Comparison of ENCODE assay signal across 15 cellular contexts in the genomic region with DNA sequence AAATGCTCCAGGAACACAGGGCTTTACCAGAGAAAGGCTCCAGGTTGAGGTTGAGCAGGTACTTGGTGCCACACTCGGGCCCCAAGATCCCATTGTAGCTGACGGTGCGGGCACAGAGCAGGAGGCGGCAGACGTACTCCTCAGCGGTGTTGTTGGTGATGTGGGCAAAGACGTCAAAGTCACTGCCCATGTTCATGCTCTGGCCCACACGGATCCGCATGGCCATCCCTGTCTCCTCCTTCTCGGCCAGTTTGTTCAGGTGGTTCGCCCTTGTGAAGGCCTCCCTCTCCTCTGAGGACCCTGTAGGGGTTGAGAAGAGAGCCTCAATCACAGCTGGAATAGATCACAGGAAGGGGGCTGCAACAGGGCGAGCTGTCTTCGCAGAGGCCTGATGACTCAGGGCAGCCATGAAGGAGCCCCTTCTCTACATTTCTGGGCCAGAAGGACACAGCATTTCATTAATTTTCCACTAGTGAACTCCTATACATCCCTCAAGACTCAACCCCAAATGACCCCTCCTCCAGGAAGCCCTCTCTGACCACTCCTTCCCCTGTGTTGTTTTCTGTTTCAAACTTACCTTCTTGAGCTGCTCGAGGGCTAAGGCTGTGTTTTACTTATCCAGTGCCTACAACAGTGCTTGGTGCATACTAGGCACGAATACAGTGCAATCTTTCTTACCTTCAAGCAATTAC. TPM values are rescaled to one million over a fixed set of nuclear protein-coding genes. Genes with fewer than 3 reads are reported as not detected.
"Had no signal": no experiment of that assay in that cellular context is flagged by ENCODE, and none has a peak within 500 bp of the region (broad histone marks: within the 10 kb centered on the region; RNA-seq: fewer than 3 reads in every experiment).

No MANE protein-coding gene starts in this region.

- H3K27me3 ChIP-seq: suprapubic skin had no signal

- H3K4me3 ChIP-seq: suprapubic skin had no signal

- H3K27ac ChIP-seq: suprapubic skin had no signal

- ATAC-seq: stimulated activated naive CD8-positive, alpha-beta T cell treated with anti-CD3 and anti-CD28 coated beads, Interleukin-15, Interleukin-2, amounts not matched to agents 100 U/mL and 50 U/mL, for 24 hours; T-helper 17 cell had no signal

- H3K9me3 ChIP-seq: suprapubic skin had no signal

- DNase-seq: activated CD4-positive, alpha-beta T cell treated with anti-CD3 and anti-CD28 coated beads for 48 hours; activated naive CD8-positive, alpha-beta T cell treated with anti-CD3 and anti-CD28 coated beads, Interleukin-2, amount 10 ng/mL, durations not matched to agents 7 days and 5 days; cortex of kidney; effector CD4-positive, alpha-beta T cell; foreskin melanocyte; head of caudate nucleus; mesendoderm; SIG-M5; stimulated activated CD4-positive, alpha-beta T cell treated with anti-CD3 and anti-CD28 coated beads, Interleukin-4, amount 100 ng/mL, for 4 hours; stimulated activated CD8-positive, alpha-beta memory T cell treated with anti-CD3 and anti-CD28 coated beads, Interleukin-4, amount 100 ng/mL, for 48 hours; stimulated activated naive CD8-positive, alpha-beta T cell treated with anti-CD3 and anti-CD28 coated beads, Interleukin-15, Interleukin-2, amounts not matched to agents 100 U/mL and 50 U/mL, for 24 hours; T-helper 17 cell had no signal

- H3K36me3 ChIP-seq: suprapubic skin had no signal

RNA-seq across cellular contexts. Expression of gene TGM2, which starts 26.8 kb away (rescaled TPM):
- total RNA-seq: activated T-helper 1 cell treated with anti-CD3 and anti-CD28 coated beads, Interleukin-12 subunit alpha, Interleukin-12 subunit beta, Interleukin-2, Interleukin-4 antibody, amounts not matched to agents 30 ng/mL and 10 ng/mL and 1 ng/mL, durations not matched to agents 14 hours and 24 hours and 36 hours had no signal
- polyA plus RNA-seq: neural cell had no signal
